ENCODE assay signal across 8 cellular contexts in the genomic region with DNA sequence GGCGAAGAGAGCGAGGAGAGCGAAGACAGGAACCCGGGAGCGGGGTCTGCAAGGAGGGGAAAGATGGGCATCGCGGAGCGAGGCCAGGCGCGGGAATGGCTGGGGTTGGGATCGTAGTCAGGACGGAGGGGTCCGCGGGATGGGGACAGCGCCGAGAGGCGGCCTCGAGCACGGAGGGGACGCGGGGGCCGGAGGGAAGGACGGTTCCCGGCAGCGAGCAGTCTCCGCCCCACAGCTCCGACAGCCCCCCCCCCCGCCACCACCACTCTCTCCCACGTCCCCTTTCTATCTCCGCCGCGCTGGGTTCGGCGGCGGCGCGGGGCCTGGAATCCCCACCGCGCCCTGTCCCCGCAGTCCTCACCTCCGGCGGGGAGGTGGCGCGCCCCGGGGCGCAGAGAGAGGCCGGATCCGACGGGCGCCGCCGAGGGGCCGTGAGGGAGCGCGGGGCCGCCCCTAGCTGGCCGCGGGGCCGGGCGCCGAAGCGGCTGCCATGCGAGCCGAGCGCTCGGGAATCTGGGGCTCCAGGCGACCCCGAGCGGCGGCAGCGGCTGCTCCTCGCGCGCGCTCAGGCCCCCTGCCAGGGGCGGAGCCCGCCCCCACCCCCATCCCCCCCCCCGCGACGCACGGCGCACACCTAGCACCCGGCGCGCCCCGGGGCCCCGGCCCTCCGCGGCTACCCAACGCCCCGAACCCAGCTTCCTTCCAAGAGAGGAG. TPM values are rescaled to one million over a fixed set of nuclear protein-coding genes. Genes with fewer than 3 reads are reported as not detected.
DNase-seq lines count a peak whose midpoint lies in the region; ATAC-seq, FAIRE-seq and TF ChIP-seq lines count a peak whose summit lies in the region.

A gene with protein sequence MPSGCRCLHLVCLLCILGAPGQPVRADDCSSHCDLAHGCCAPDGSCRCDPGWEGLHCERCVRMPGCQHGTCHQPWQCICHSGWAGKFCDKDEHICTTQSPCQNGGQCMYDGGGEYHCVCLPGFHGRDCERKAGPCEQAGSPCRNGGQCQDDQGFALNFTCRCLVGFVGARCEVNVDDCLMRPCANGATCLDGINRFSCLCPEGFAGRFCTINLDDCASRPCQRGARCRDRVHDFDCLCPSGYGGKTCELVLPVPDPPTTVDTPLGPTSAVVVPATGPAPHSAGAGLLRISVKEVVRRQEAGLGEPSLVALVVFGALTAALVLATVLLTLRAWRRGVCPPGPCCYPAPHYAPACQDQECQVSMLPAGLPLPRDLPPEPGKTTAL (minus strand): TSS at position 515 of the 714 bp plus-strand sequence. CDS start 723 bp downstream, outside the sequence.

- RAD21 ChIA-PET in GM12878 (lab: Charles Lee; ENCODE audit: unreplicated experiment): interaction anchor here (0.7 to 5.3 kb wide), 4 partner anchors 13 to 147 kb away, joined by 3 to 22 read pairs (median 4); partner anchors contain the start of gene CRIP3

- no peak for FAIRE-seq in GM12878 (lab: Jason Lieb, UNC)

- H2AFZ ChIP-seq in GM12878 (ENCODE audit: control insufficient read depth, low read depth, low read length): peak within 1 kb of the TSS; percentile 64

- BruUV-seq in GM12878 (replicated peaks; lab: Mats Ljungman, UMichigan): no TSS peak

- no peaks in the 10 kb centered on the region for H3K79me2 ChIP-seq in GM12878 (ENCODE audit: control insufficient read depth, insufficient read depth, low read length)

- H3K36me3 ChIP-seq in GM12878 (ENCODE audit: control insufficient read depth in 2 of 2, insufficient read depth in 2 of 2, low read length in 1 of 2) (peaks cover 0 to 1% of the 10 kb centered on the region in 2 experiments; a peak in 2 of 4 replicates), iPS-15b (ENCODE audit: control insufficient read depth, insufficient read depth, low read length) (peaks cover 9% of the 10 kb centered on the region)

- H3K4me2 ChIP-seq in GM12878 (ENCODE audit: control insufficient read depth, insufficient read depth): peak within 1 kb of the TSS; percentile 96

- in situ Hi-C loops in GM12878 (cut with MboI): no loop called here

- no peak within 1 kb of the TSS for H3K9ac ChIP-seq in GM12878 (ENCODE audit: control insufficient read depth, insufficient read depth, low read length)
- no peak within 1 kb of the TSS for H3K9ac ChIP-seq in iPS-15b (ENCODE audit: low read depth, low read length)

- 0 out of 2 replicates have a peak, but pooled peaks have one; percentile 38 for TF ChIP-seq POLR2A in GM12878 (IDR thresholded peaks at IDR 0.05; ENCODE audit: low read depth, low read length)

- DNase-seq in stimulated activated CD4-positive, alpha-beta T cell treated with anti-CD3 and anti-CD28 coated beads, Interleukin-12 subunit alpha, Interleukin-12 subunit beta, amount 100 ng/mL, for 4 hours: peak; percentile 41
- DNase-seq in stimulated activated CD4-positive, alpha-beta T cell treated with anti-CD3 and anti-CD28 coated beads, Interleukin-1b, Interleukin-23, amount 100 ng/mL, for 48 hours: no peak
- peak; percentile 50 for DNase-seq in RWPE1 (ENCODE audit: low spot score)
- DNase-seq in GM12878 (ENCODE audit: low read depth, low spot score): no peak
- DNase-seq in stimulated activated CD4-positive, alpha-beta T cell treated with anti-CD3 and anti-CD28 coated beads, Interleukin-2, amount 100 ng/mL, for 24 hours: peak; percentile 37 to 39

- TF ChIP-seq RAD21 in GM12878 (IDR thresholded peaks at IDR 0.05; ENCODE audit: insufficient read depth, low read depth, low read length): no peak

- peak within 1 kb of the TSS; percentile 80 for H3K4me3 ChIP-seq in GM12878
- peak within 1 kb of the TSS; percentile 74 for H3K4me3 ChIP-seq in iPS-15b (ENCODE audit: low read depth, low read length)

- ATAC-seq in GM12878 (peak; percentile 69), GM18873 (IDR thresholded peaks at IDR 0.05; ENCODE audit: low FRiP score, unreplicated experiment) (no peak), HG02973 (IDR thresholded peaks at IDR 0.05; ENCODE audit: unreplicated experiment) (no peak)

- H3K27ac ChIP-seq in RWPE1: peak within 1 kb of the TSS; percentile 90
- no peak within 1 kb of the TSS for H3K27ac ChIP-seq in GM12878 (ENCODE audit: control insufficient read depth, insufficient read depth)

- H3K4me1 ChIP-seq in GM12878 (ENCODE audit: control insufficient read depth, insufficient read depth, low read length) (peaks cover 14% of the 10 kb centered on the region), iPS-15b (ENCODE audit: control insufficient read depth, insufficient read depth, low read length) (peaks cover 2% of the 10 kb centered on the region)

- TF ChIP-seq CTCF in RWPE1 (conservative IDR thresholded peaks at IDR 0.05; ENCODE audit: low read depth) (no peak), GM12878 (IDR thresholded peaks at IDR 0.05 in 2 of 3, conservative IDR thresholded peaks at IDR 0.05 in 1 of 3; ENCODE audit: control insufficient read depth in 2 of 3, extremely low read depth in 1 of 3, insufficient read depth in 1 of 3, low read depth in 3 of 3, low read length in 3 of 3) (no peak)

- 1% methylated on average over 40 of the region's 91 CpGs for WGBS in GM12878 (ENCODE audit: insufficient coverage, insufficient replicate concordance, low lambda C conversion rate, missing lambda C conversion rate)

- intact Hi-C loops in GM12878 (cut with micrococcal nuclease; ENCODE audit: unreplicated experiment): loop anchor here (2.0 to 10.0 kb wide), 2 partner anchors 52 to 620 kb away; no protein-coding TSS in a partner anchor

- POLR2A ChIA-PET in RWPE1 (lab: Yijun Ruan, JAX; ENCODE audit: low non-redundant PET): no interaction called here
- POLR2A ChIA-PET in GM12878 (lab: Charles Lee): interaction anchor here (0.5 to 1.6 kb wide), 5 partner anchors 10 to 143 kb away, joined by 3 to 4 read pairs (median 3); no protein-coding TSS in a partner anchor

- CTCF ChIA-PET in RWPE1 (lab: Yijun Ruan, JAX) (interaction anchor here (0.6 to 3.0 kb wide), 5 partner anchors 19 to 52 kb away, joined by 3 to 14 read pairs (median 10); no protein-coding TSS in a partner anchor), GM12878 (lab: Yijun Ruan, JAX) (interaction anchor here (0.6 to 4.7 kb wide), 2 partner anchors 52 to 631 kb away, joined by 3 to 27 read pairs; no protein-coding TSS in a partner anchor)

- SMC1A ChIA-PET in GM12878 (lab: Charles Lee; ENCODE audit: uncharacterized antibody, unreplicated experiment): interaction anchor here (0.6 to 2.5 kb wide), 2 partner anchors 52 to 95 kb away, joined by 3 to 6 read pairs; no protein-coding TSS in a partner anchor

- no peaks in the 10 kb centered on the region for H4K20me1 ChIP-seq in GM12878 (ENCODE audit: control insufficient read depth, insufficient read depth)

- TF ChIP-seq EP300 in GM12878 (IDR thresholded peaks at IDR 0.05; ENCODE audit: borderline replicate concordance in 1 of 2, control insufficient read depth in 1 of 2, low read depth in 2 of 2, low read length in 2 of 2): no peak

- H3K9me3 ChIP-seq in GM12878 (replicated peaks; ENCODE audit: control insufficient read depth, insufficient read depth, low read length) (no peaks in the 10 kb centered on the region), iPS-15b (ENCODE audit: control insufficient read depth, insufficient read depth, low read length) (no peaks in the 10 kb centered on the region)

- H3K27me3 ChIP-seq in GM12878 (replicated peaks in 1 of 2; ENCODE audit: control insufficient read depth in 2 of 2, insufficient read depth in 2 of 2, low read length in 1 of 2) (peaks cover 2 to 3% of the 10 kb centered on the region in 2 experiments; a peak in 3 of 4 replicates), iPS-15b (ENCODE audit: control insufficient read depth, insufficient read depth, low read length) (peaks cover 14% of the 10 kb centered on the region)

TF ChIP-seq in GM12878, 131 proteins besides CTCF, POLR2A, EP300 and RAD21 (continues in another document):
- TF ChIP-seq NRF1 (conservative IDR thresholded peaks at IDR 0.05; ENCODE audit: low read depth, low read length) (no peak), HDAC2 (IDR thresholded peaks at IDR 0.05) (0 out of 2 replicates have a peak, but pooled peaks have one; percentile 5), IKZF1 (conservative IDR thresholded peaks at IDR 0.05) (peak; percentile 41; the same call in 1 of the 2 replicates), NR2F1 (conservative IDR thresholded peaks at IDR 0.05) (0 out of 2 replicates have a peak, but pooled peaks have one; percentile 29), RELB (IDR thresholded peaks at IDR 0.05; ENCODE audit: low read depth) (no peak)

RNA-seq across cellular contexts. Expression of the gene that starts here (rescaled TPM):
- total RNA-seq in GM12878 (2013; cell fraction: nucleolus; rRNA removed): 1.3 and 1.4 TPM in 2 replicates
- total RNA-seq in GM12878 (2014; rRNA removed): 0.11 and 0.34 TPM in 2 replicates
- total RNA-seq in GM12878 (2014; rRNA removed; fragmentation: Illumina TruSeq; extraction: Trizol): not detected in 2 replicates
- 0.38 and 0.40 TPM in 2 replicates for total RNA-seq in GM12878 (2021)
- polyA plus RNA-seq in GM12878 (2011; ENCODE audit: low read depth): 0.37 TPM
- 0.10 and 0.37 TPM in 2 replicates for polyA plus RNA-seq in GM12878 (2011; rRNA removed)
- polyA plus RNA-seq in GM12878 (2011; cell fraction: cytosol; rRNA removed): 0.79 and 1.0 TPM in 2 replicates
- polyA plus RNA-seq in GM12878 (2011; cell fraction: nucleus; rRNA removed): 1.5 and 1.9 TPM in 2 replicates
- 0.50 and 1.8 TPM in 2 replicates for polyA plus RNA-seq in GM12878 (2012)
- polyA plus RNA-seq in GM12878 (2014; fragmentation: Illumina TruSeq; extraction: Trizol): not detected in 2 replicates
- under 1 TPM in 1 of 2 experiments, not detected in 1; 0.03 TPM for polyA plus RNA-seq in GM12878 (2014; fragmentation: Nextera tagmentation; extraction: Ambion mirVana)
- polyA plus RNA-seq in GM12878 (2014; rRNA removed): 0.47 and 0.55 TPM in 2 replicates
- polyA plus RNA-seq in GM12878 (2016; fragmentation: Nextera tagmentation; extraction: Ambion mirVana): under 1 TPM in 1 of 2 experiments, not detected in 1; 0.40 TPM
- polyA minus RNA-seq in GM12878 (2011; rRNA and poly(A)+ RNA removed): 0.66 and 0.67 TPM in 2 replicates
- polyA minus RNA-seq in GM12878 (2011; cell fraction: cytosol; rRNA and poly(A)+ RNA removed): not detected in 2 replicates
- 0.24 and 0.57 TPM in 2 replicates for polyA minus RNA-seq in GM12878 (2011; cell fraction: nucleus; rRNA and poly(A)+ RNA removed)

Comparison
In these comparisons a context has a peak if more than half of its experiments do, and no peak if none do; other contexts are left out.
1. DNase-seq: peak in stimulated activated CD4-positive, alpha-beta T cell treated with anti-CD3 and anti-CD28 coated beads, Interleukin-12 subunit alpha, Interleukin-12 subunit beta, amount 100 ng/mL, for 4 hours (single experiment), RWPE1 (single experiment) and stimulated activated CD4-positive, alpha-beta T cell treated with anti-CD3 and anti-CD28 coated beads, Interleukin-2, amount 100 ng/mL, for 24 hours (2 of 2); none in stimulated activated CD4-positive, alpha-beta T cell treated with anti-CD3 and anti-CD28 coated beads, Interleukin-1b, Interleukin-23, amount 100 ng/mL, for 48 hours (single experiment) and GM12878 (single experiment).